28 cellular contexts compared by ENCODE assay signal in genomic region chr7:36790280-36790679, GRCh38.
DNase-seq lines count a peak whose midpoint lies in the region; ATAC-seq and TF ChIP-seq lines count a peak whose summit lies in the region.
"Had no signal": no experiment of that assay in that cellular context is flagged by ENCODE, and none has a peak within 500 bp of the region (broad histone marks: within the 10 kb centered on the region; RNA-seq: fewer than 3 reads in every experiment).

No MANE protein-coding gene starts in this region.

- peak overlapping the region; percentile 87 for H3K27ac Mint-ChIP-seq in activated CD4-positive, alpha-beta T cell treated with anti-CD3 and anti-CD28 coated beads, Interleukin-2, amount 10 ng/mL, durations not matched to agents 7 days and 5 days
- H3K27ac Mint-ChIP-seq in activated CD4-positive, alpha-beta T cell treated with anti-CD3 and anti-CD28 coated beads, Interleukin-2, amount 10 ng/mL, durations not matched to agents 24 days and 14 days = no peak overlapping the region
- H3K27ac Mint-ChIP-seq in CD4-positive, alpha-beta T cell = peak overlapping the region; percentile 79
- peak overlapping the region; percentile 100 for H3K27ac Mint-ChIP-seq in central memory CD8-positive, alpha-beta T cell (ENCODE audit: low read depth)
- peak overlapping the region; percentile 90 to 93 for H3K27ac Mint-ChIP-seq in natural killer cell treated with Interleukin-12 subunit alpha and Interleukin-12 subunit beta and Interleukin-15 and Interleukin-18, amount 100 ng/mL, for 72 hours
- H3K27ac Mint-ChIP-seq: endodermal cell had no signal

- H3K36me3 Mint-ChIP-seq in activated CD4-positive, alpha-beta T cell treated with anti-CD3 and anti-CD28 coated beads, Interleukin-2, amount 10 ng/mL, durations not matched to agents 7 days and 5 days (ENCODE audit: low read depth) = peaks cover 19% of the 10 kb centered on the region
- H3K36me3 Mint-ChIP-seq in activated CD4-positive, alpha-beta T cell treated with anti-CD3 and anti-CD28 coated beads, Interleukin-2, amount 10 ng/mL, durations not matched to agents 24 days and 14 days (ENCODE audit: low read depth) = no peaks in the 10 kb centered on the region
- H3K36me3 Mint-ChIP-seq in CD4-positive, alpha-beta T cell (ENCODE audit: low read depth) = no peaks in the 10 kb centered on the region
- H3K36me3 Mint-ChIP-seq in central memory CD8-positive, alpha-beta T cell (ENCODE audit: insufficient read depth) = peaks cover 9% of the 10 kb centered on the region
- H3K36me3 Mint-ChIP-seq in natural killer cell treated with Interleukin-12 subunit alpha and Interleukin-12 subunit beta and Interleukin-15 and Interleukin-18, amount 100 ng/mL, for 72 hours = peaks cover 14% of the 10 kb centered on the region

- POLR2A ChIA-PET in activated CD4-positive, alpha-beta T cell treated with anti-CD3 and anti-CD28 coated beads, Interleukin-2, amount 10 ng/mL, durations not matched to agents 7 days and 5 days (lab: Charles Lee) = no interaction called here
- POLR2A ChIA-PET in CD4-positive, alpha-beta T cell (lab: Charles Lee) = interaction anchor here (0.6 to 4.6 kb wide), 4 partner anchors 14 to 364 kb away, joined by 3 to 48 read pairs (median 4); no protein-coding TSS in a partner anchor

- TF ChIP-seq CTCF in CD4-positive, alpha-beta T cell (IDR thresholded peaks at IDR 0.05) = no peak

- no peaks in the 10 kb centered on the region for H3K27me3 Mint-ChIP-seq in activated CD4-positive, alpha-beta T cell treated with anti-CD3 and anti-CD28 coated beads, Interleukin-2, amount 10 ng/mL, durations not matched to agents 7 days and 5 days
- no peaks in the 10 kb centered on the region for H3K27me3 Mint-ChIP-seq in activated CD4-positive, alpha-beta T cell treated with anti-CD3 and anti-CD28 coated beads, Interleukin-2, amount 10 ng/mL, durations not matched to agents 24 days and 14 days
- no peaks in the 10 kb centered on the region for H3K27me3 Mint-ChIP-seq in CD4-positive, alpha-beta T cell
- no peaks in the 10 kb centered on the region for H3K27me3 Mint-ChIP-seq in central memory CD8-positive, alpha-beta T cell
- no peaks in the 10 kb centered on the region for H3K27me3 Mint-ChIP-seq in natural killer cell treated with Interleukin-12 subunit alpha and Interleukin-12 subunit beta and Interleukin-15 and Interleukin-18, amount 100 ng/mL, for 72 hours

- CTCF ChIA-PET in activated CD4-positive, alpha-beta T cell treated with anti-CD3 and anti-CD28 coated beads, Interleukin-2, amount 10 ng/mL, durations not matched to agents 7 days and 5 days (lab: Charles Lee) = interaction anchor here (0.8 to 1.5 kb wide), 3 partner anchors 11 to 138 kb away, joined by 3 to 5 read pairs (median 3); no protein-coding TSS in a partner anchor
- CTCF ChIA-PET in CD4-positive, alpha-beta T cell (lab: Charles Lee) = interaction anchor here (0.7 to 1.4 kb wide), 2 partner anchors 119 to 303 kb away, joined by 3 read pairs; no protein-coding TSS in a partner anchor

- no peak overlapping the region for H3K27ac ChIP-seq in CD4-positive, alpha-beta T cell (ENCODE audit: low read depth, low read length)
- H3K27ac ChIP-seq: esophagus squamous epithelium, ovary, tibial artery had no signal

- no peaks in the 10 kb centered on the region for H3K9me3 ChIP-seq in CD4-positive, alpha-beta T cell (ENCODE audit: control insufficient read depth, low read length)
- H3K9me3 ChIP-seq: esophagus squamous epithelium, ovary, tibial artery had no signal

- intact Hi-C loops in activated CD4-positive, alpha-beta T cell treated with anti-CD3 and anti-CD28 coated beads, Interleukin-2, amount 10 ng/mL, durations not matched to agents 24 days and 14 days (cut with micrococcal nuclease) = no loop called here
- intact Hi-C loops in CD4-positive, alpha-beta T cell (cut with DNase I, micrococcal nuclease) = no loop called here

- no peaks in the 10 kb centered on the region for H3K27me3 ChIP-seq in CD4-positive, alpha-beta T cell (ENCODE audit: control insufficient read depth, insufficient read depth, low read length)
- H3K27me3 ChIP-seq: esophagus squamous epithelium, ovary, tibial artery had no signal

- H3K4me3 Mint-ChIP-seq in activated CD4-positive, alpha-beta T cell treated with anti-CD3 and anti-CD28 coated beads, Interleukin-2, amount 10 ng/mL, durations not matched to agents 7 days and 5 days = no peak overlapping the region
- H3K4me3 Mint-ChIP-seq in activated CD4-positive, alpha-beta T cell treated with anti-CD3 and anti-CD28 coated beads, Interleukin-2, amount 10 ng/mL, durations not matched to agents 24 days and 14 days = no peak overlapping the region
- H3K4me3 Mint-ChIP-seq in CD4-positive, alpha-beta T cell = peak overlapping the region; percentile 12
- peak overlapping the region; percentile 42 for H3K4me3 Mint-ChIP-seq in central memory CD8-positive, alpha-beta T cell
- H3K4me3 Mint-ChIP-seq in natural killer cell treated with Interleukin-12 subunit alpha and Interleukin-12 subunit beta and Interleukin-15 and Interleukin-18, amount 100 ng/mL, for 72 hours = peak overlapping the region; percentile 87
- H3K4me3 Mint-ChIP-seq: endodermal cell had no signal

- DNase-seq in activated CD4-positive, alpha-beta T cell treated with anti-CD3 and anti-CD28 coated beads, Interleukin-2, amount 10 ng/mL, durations not matched to agents 7 days and 5 days = no peak
- no peak for DNase-seq in activated CD4-positive, alpha-beta T cell treated with anti-CD3 and anti-CD28 coated beads, Interleukin-2, amount 10 ng/mL, durations not matched to agents 24 days and 14 days
- DNase-seq in CD4-positive, alpha-beta T cell = peak in 2 of 10 experiments; percentile 19 to 25
- no peak for DNase-seq in central memory CD8-positive, alpha-beta T cell (ENCODE audit: low spot score in 2 of 2)
- DNase-seq in natural killer cell treated with Interleukin-12 subunit alpha and Interleukin-12 subunit beta and Interleukin-15 and Interleukin-18, amount 100 ng/mL, for 72 hours (ENCODE audit: low spot score) = no peak
- no peak for DNase-seq in ecto neural progenitor cell (ENCODE audit: low spot score)
- DNase-seq in NCI-H2227 (lab: John Stamatoyannopoulos, UW; ENCODE audit: unreplicated experiment) = no peak
- DNase-seq: 8988T; activated CD4-positive, alpha-beta T cell treated with anti-CD3 and anti-CD28 coated beads, Interleukin-2, amount 50 U/mL, for 1 hour; activated CD8-positive, alpha-beta memory T cell treated with anti-CD3 and anti-CD28 coated beads, Interleukin-2, amount 50 U/mL, for 48 hours; amygdala; cortex of kidney; endodermal cell; esophagus squamous epithelium; IMR-90; left cardiac atrium; NCI-H187 treated with DMSO at 0.1 percent for 48 hours; NCI-H2171 treated with DMSO at 0.1 percent for 48 hours; NCI-H524; ovary; PC-3; retina; SHP77; stimulated activated CD4-positive, alpha-beta T cell treated with anti-CD3 and anti-CD28 coated beads, Interleukin-1b, Interleukin-23, amount 100 ng/mL, for 48 hours; stimulated activated CD8-positive, alpha-beta memory T cell treated with anti-CD3 and anti-CD28 coated beads, Interleukin-4, amount 100 ng/mL, for 48 hours; SW 1271; tibial artery had no signal

- peaks cover 75% of the 10 kb centered on the region for H3K4me1 Mint-ChIP-seq in activated CD4-positive, alpha-beta T cell treated with anti-CD3 and anti-CD28 coated beads, Interleukin-2, amount 10 ng/mL, durations not matched to agents 7 days and 5 days
- peaks cover 60% of the 10 kb centered on the region for H3K4me1 Mint-ChIP-seq in activated CD4-positive, alpha-beta T cell treated with anti-CD3 and anti-CD28 coated beads, Interleukin-2, amount 10 ng/mL, durations not matched to agents 24 days and 14 days
- peaks cover 79% of the 10 kb centered on the region for H3K4me1 Mint-ChIP-seq in CD4-positive, alpha-beta T cell (ENCODE audit: low read depth)
- peaks cover 83% of the 10 kb centered on the region for H3K4me1 Mint-ChIP-seq in central memory CD8-positive, alpha-beta T cell
- H3K4me1 Mint-ChIP-seq in natural killer cell treated with Interleukin-12 subunit alpha and Interleukin-12 subunit beta and Interleukin-15 and Interleukin-18, amount 100 ng/mL, for 72 hours (ENCODE audit: low read depth in 2 of 2) = peaks cover 72 to 79% of the 10 kb centered on the region in 2 donors

- H3K9me3 Mint-ChIP-seq in activated CD4-positive, alpha-beta T cell treated with anti-CD3 and anti-CD28 coated beads, Interleukin-2, amount 10 ng/mL, durations not matched to agents 7 days and 5 days = peaks cover 11% of the 10 kb centered on the region
- H3K9me3 Mint-ChIP-seq in activated CD4-positive, alpha-beta T cell treated with anti-CD3 and anti-CD28 coated beads, Interleukin-2, amount 10 ng/mL, durations not matched to agents 24 days and 14 days = peaks cover 7% of the 10 kb centered on the region
- no peaks in the 10 kb centered on the region for H3K9me3 Mint-ChIP-seq in CD4-positive, alpha-beta T cell
- peaks cover 5% of the 10 kb centered on the region for H3K9me3 Mint-ChIP-seq in central memory CD8-positive, alpha-beta T cell
- H3K9me3 Mint-ChIP-seq in natural killer cell treated with Interleukin-12 subunit alpha and Interleukin-12 subunit beta and Interleukin-15 and Interleukin-18, amount 100 ng/mL, for 72 hours = peaks cover 7% of the 10 kb centered on the region
- H3K9me3 Mint-ChIP-seq: endodermal cell had no signal

- ATAC-seq in CD4-positive, alpha-beta T cell (ENCODE audit: poor library complexity) = peak; percentile 62
- no peak for ATAC-seq in central memory CD8-positive, alpha-beta T cell (replicated peaks; ENCODE audit: extremely low read depth, poor library complexity, severe bottlenecking)
- ATAC-seq in natural killer cell treated with Interleukin-12 subunit alpha and Interleukin-12 subunit beta and Interleukin-15 and Interleukin-18, amount 100 ng/mL, for 72 hours = no peak
- ATAC-seq in HG03108 (IDR thresholded peaks at IDR 0.05; ENCODE audit: unreplicated experiment) = no peak
- ATAC-seq: left cardiac atrium, PC-3 had no signal

Comparison
In these comparisons a context has a peak if more than half of its experiments do, and no peak if none do; other contexts are left out.
1. H3K4me3 Mint-ChIP-seq: peak in CD4-positive, alpha-beta T cell (single experiment), central memory CD8-positive, alpha-beta T cell (single experiment) and natural killer cell treated with Interleukin-12 subunit alpha and Interleukin-12 subunit beta and Interleukin-15 and Interleukin-18, amount 100 ng/mL, for 72 hours (single experiment); none in activated CD4-positive, alpha-beta T cell treated with anti-CD3 and anti-CD28 coated beads, Interleukin-2, amount 10 ng/mL, durations not matched to agents 7 days and 5 days (single experiment) and activated CD4-positive, alpha-beta T cell treated with anti-CD3 and anti-CD28 coated beads, Interleukin-2, amount 10 ng/mL, durations not matched to agents 24 days and 14 days (single experiment).